ENCODE assay signal across 16 cellular contexts in genomic region chr11:3144296-3145205, GRCh38. TPM values are rescaled to one million over a fixed set of nuclear protein-coding genes. Genes with fewer than 3 reads are reported as not detected.
DNase-seq lines count a peak whose midpoint lies in the region; ATAC-seq and TF ChIP-seq lines count a peak whose summit lies in the region.
"Had no signal": no experiment of that assay in that cellular context is flagged by ENCODE, and none has a peak within 500 bp of the region (broad histone marks: within the 10 kb centered on the region; RNA-seq: fewer than 3 reads in every experiment).

No MANE protein-coding gene starts in this region.

- H3K9me3 Mint-ChIP-seq in activated T-cell treated with anti-CD3 and anti-CD28 coated beads, Interleukin-2, amount 50 U/mL, for 24 hours: no peaks in the 10 kb centered on the region
- H3K9me3 Mint-ChIP-seq: CD4-positive, alpha-beta T cell had no signal

- no peak overlapping the region for H2BK5ac ChIP-seq in mesenchymal stem cell (ENCODE audit: low read depth, low read length, poor library complexity, severe bottlenecking)

- no peak overlapping the region for H3K23ac ChIP-seq in mesenchymal stem cell (ENCODE audit: low read length in 2 of 2)

- no peak for TF ChIP-seq CTCF in RWPE1 (conservative IDR thresholded peaks at IDR 0.05; ENCODE audit: low read depth)

- no peak for DNase-seq in activated T-cell treated with anti-CD3 and anti-CD28 coated beads, Interleukin-2, amount 50 U/mL, for 24 hours
- no peak for DNase-seq in activated T-cell treated with anti-CD3 and anti-CD28 coated beads, Interleukin-2, amount 50 U/mL, for 1 hour
- DNase-seq in RWPE1 (ENCODE audit: low spot score): no peak
- DNase-seq in mesenchymal stem cell: no peak
- no peak for DNase-seq in dedifferentiated amniotic fluid mesenchymal stem cell (ENCODE audit: extremely low spot score)
- DNase-seq: 8988T; AML-193; C1 segment of cervical spinal cord; Calu3; CD4-positive, alpha-beta T cell; DMS 273 treated with DMSO at 0.1 percent for 48 hours; GM23248 had no signal

- 0 out of 2 replicates have a peak overlapping the region, but pooled peaks have one; percentile 5 for H3K27ac ChIP-seq in RWPE1
- H3K27ac ChIP-seq in mesenchymal stem cell (ENCODE audit: low read length, poor library complexity, severe bottlenecking): no peak overlapping the region
- H3K27ac ChIP-seq: GM23248 had no signal

- no peak overlapping the region for H2BK15ac ChIP-seq in mesenchymal stem cell (ENCODE audit: low read depth, poor library complexity, severe bottlenecking)

- peak overlapping the region; percentile 26 for H3K27ac Mint-ChIP-seq in activated T-cell treated with anti-CD3 and anti-CD28 coated beads, Interleukin-2, amount 50 U/mL, for 24 hours
- H3K27ac Mint-ChIP-seq: CD4-positive, alpha-beta T cell had no signal

- H3K4me2 ChIP-seq in mesenchymal stem cell (ENCODE audit: low read length, poor library complexity, severe bottlenecking): no peak overlapping the region

- H3K36me3 ChIP-seq in mesenchymal stem cell (ENCODE audit: control insufficient read depth in 1 of 2, insufficient read depth in 2 of 2, low read depth in 1 of 2, low read length in 2 of 2): peaks cover 3 to 47% of the 10 kb centered on the region in 2 experiments
- H3K36me3 ChIP-seq: HAP-1 had no signal

- H2BK120ac ChIP-seq in mesenchymal stem cell (ENCODE audit: low read depth, low read length): no peak overlapping the region

- no peak overlapping the region for H3K4me3 Mint-ChIP-seq in activated T-cell treated with anti-CD3 and anti-CD28 coated beads, Interleukin-2, amount 50 U/mL, for 24 hours
- H3K4me3 Mint-ChIP-seq: CD4-positive, alpha-beta T cell had no signal

- no peak overlapping the region for H4K8ac ChIP-seq in mesenchymal stem cell (ENCODE audit: low read length)

- H3K9me3 ChIP-seq in mesenchymal stem cell (ENCODE audit: control insufficient read depth, low read length): no peaks in the 10 kb centered on the region
- H3K9me3 ChIP-seq: HAP-1 had no signal

- H3K4ac ChIP-seq in mesenchymal stem cell (ENCODE audit: low read depth in 1 of 2, low read length in 2 of 2): no peak overlapping the region

- peak overlapping the region; percentile 43 for H4K91ac ChIP-seq in mesenchymal stem cell (ENCODE audit: low read length)

- peaks cover 31% of the 10 kb centered on the region for H3K4me1 ChIP-seq in mesenchymal stem cell (ENCODE audit: control insufficient read depth, insufficient read depth, low read depth, low read length)
- H3K4me1 ChIP-seq: HAP-1 had no signal

- H3K27me3 ChIP-seq in mesenchymal stem cell (ENCODE audit: control insufficient read depth in 1 of 2, insufficient read depth in 1 of 2, low read length in 2 of 2): no peaks in the 10 kb centered on the region

- H3K79me1 ChIP-seq in mesenchymal stem cell (replicated peaks; ENCODE audit: low read length, poor library complexity, severe bottlenecking): peaks cover 76% of the 10 kb centered on the region

- CTCF ChIA-PET in RWPE1 (lab: Yijun Ruan, JAX): no interaction called here

- H2AFZ ChIP-seq in mesenchymal stem cell (ENCODE audit: low read depth, low read length): no peak overlapping the region
- H2AFZ ChIP-seq: GM23248 had no signal

- H3K27me3 Mint-ChIP-seq in activated T-cell treated with anti-CD3 and anti-CD28 coated beads, Interleukin-2, amount 50 U/mL, for 24 hours: no peaks in the 10 kb centered on the region
- H3K27me3 Mint-ChIP-seq: CD4-positive, alpha-beta T cell had no signal

- WGBS in mesenchymal stem cell: 90% methylated on average over 32 of the region's 32 CpGs

- no peak overlapping the region for H3K9ac ChIP-seq in mesenchymal stem cell (ENCODE audit: low read length)
- H3K9ac ChIP-seq: GM23248 had no signal

- no peaks in the 10 kb centered on the region for H3K36me3 Mint-ChIP-seq in activated T-cell treated with anti-CD3 and anti-CD28 coated beads, Interleukin-2, amount 50 U/mL, for 24 hours (ENCODE audit: low read depth)

- H3K4me3 ChIP-seq in mesenchymal stem cell (ENCODE audit: insufficient read depth in 1 of 2, low read depth in 1 of 2, low read length in 2 of 2): no peak overlapping the region
- H3K4me3 ChIP-seq: GM23248, HAP-1 had no signal

- no peak overlapping the region for H3K18ac ChIP-seq in mesenchymal stem cell (ENCODE audit: low read depth in 1 of 2, low read length in 2 of 2)

- no peaks in the 10 kb centered on the region for H3K4me1 Mint-ChIP-seq in activated T-cell treated with anti-CD3 and anti-CD28 coated beads, Interleukin-2, amount 50 U/mL, for 24 hours (ENCODE audit: low read depth)

- POLR2A ChIA-PET in RWPE1 (lab: Yijun Ruan, JAX; ENCODE audit: low non-redundant PET): no interaction called here

- no peak overlapping the region for H2BK12ac ChIP-seq in mesenchymal stem cell (ENCODE audit: low read length in 2 of 2)

- no peak for ATAC-seq in GM18520 (IDR thresholded peaks at IDR 0.05; ENCODE audit: unreplicated experiment)
- ATAC-seq in HG03460 (IDR thresholded peaks at IDR 0.05; ENCODE audit: unreplicated experiment): no peak
- ATAC-seq: HepG2 had no signal

- no peak overlapping the region for H3K14ac ChIP-seq in mesenchymal stem cell (ENCODE audit: low read length in 2 of 2)

- no peak overlapping the region for H2AK5ac ChIP-seq in mesenchymal stem cell (ENCODE audit: low read length, severe bottlenecking)

RNA-seq across cellular contexts. Expression of gene OSBPL5, which starts 20.6 kb away (rescaled TPM):
- polyA plus RNA-seq in mesenchymal stem cell (2013, experiment 1 of 2): 13.7 TPM
- 14.6 TPM for polyA plus RNA-seq in mesenchymal stem cell (2013, experiment 2 of 2)
- polyA plus RNA-seq: HepG2 had no signal
